ENCODE assay signal across 8 cellular contexts in genomic region chr10:73590881-73591577, GRCh38. TPM values are rescaled to one million over a fixed set of nuclear protein-coding genes. Genes with fewer than 3 reads are reported as not detected.
DNase-seq lines count a peak whose midpoint lies in the region; ATAC-seq and TF ChIP-seq lines count a peak whose summit lies in the region.

A gene with protein sequence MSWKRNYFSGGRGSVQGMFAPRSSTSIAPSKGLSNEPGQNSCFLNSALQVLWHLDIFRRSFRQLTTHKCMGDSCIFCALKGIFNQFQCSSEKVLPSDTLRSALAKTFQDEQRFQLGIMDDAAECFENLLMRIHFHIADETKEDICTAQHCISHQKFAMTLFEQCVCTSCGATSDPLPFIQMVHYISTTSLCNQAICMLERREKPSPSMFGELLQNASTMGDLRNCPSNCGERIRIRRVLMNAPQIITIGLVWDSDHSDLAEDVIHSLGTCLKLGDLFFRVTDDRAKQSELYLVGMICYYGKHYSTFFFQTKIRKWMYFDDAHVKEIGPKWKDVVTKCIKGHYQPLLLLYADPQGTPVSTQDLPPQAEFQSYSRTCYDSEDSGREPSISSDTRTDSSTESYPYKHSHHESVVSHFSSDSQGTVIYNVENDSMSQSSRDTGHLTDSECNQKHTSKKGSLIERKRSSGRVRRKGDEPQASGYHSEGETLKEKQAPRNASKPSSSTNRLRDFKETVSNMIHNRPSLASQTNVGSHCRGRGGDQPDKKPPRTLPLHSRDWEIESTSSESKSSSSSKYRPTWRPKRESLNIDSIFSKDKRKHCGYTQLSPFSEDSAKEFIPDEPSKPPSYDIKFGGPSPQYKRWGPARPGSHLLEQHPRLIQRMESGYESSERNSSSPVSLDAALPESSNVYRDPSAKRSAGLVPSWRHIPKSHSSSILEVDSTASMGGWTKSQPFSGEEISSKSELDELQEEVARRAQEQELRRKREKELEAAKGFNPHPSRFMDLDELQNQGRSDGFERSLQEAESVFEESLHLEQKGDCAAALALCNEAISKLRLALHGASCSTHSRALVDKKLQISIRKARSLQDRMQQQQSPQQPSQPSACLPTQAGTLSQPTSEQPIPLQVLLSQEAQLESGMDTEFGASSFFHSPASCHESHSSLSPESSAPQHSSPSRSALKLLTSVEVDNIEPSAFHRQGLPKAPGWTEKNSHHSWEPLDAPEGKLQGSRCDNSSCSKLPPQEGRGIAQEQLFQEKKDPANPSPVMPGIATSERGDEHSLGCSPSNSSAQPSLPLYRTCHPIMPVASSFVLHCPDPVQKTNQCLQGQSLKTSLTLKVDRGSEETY (N-terminal part only) (minus strand): TSS chr10:73591342. CDS start chr10:73575658, 15,684 bp downstream.

- peak within 1 kb of the TSS; percentile 67 for H3K4me3 Mint-ChIP-seq in GM23338
- peak within 1 kb of the TSS; percentile 29 to 81 (median 68) for H3K4me3 Mint-ChIP-seq in naive thymus-derived CD8-positive, alpha-beta T cell

- intact Hi-C loops in A673 (cut with micrococcal nuclease; ENCODE audit: unreplicated experiment), result no loop called here

- TF ChIP-seq CTCF in A673 (conservative IDR thresholded peaks at IDR 0.05; ENCODE audit: low read depth, low read length) (no peak), GM23338 (conservative IDR thresholded peaks at IDR 0.05; ENCODE audit: low read depth in 2 of 2) (no peak), VCaP (conservative IDR thresholded peaks at IDR 0.05) (no peak), fibroblast of the aortic adventitia (IDR thresholded peaks at IDR 0.05; ENCODE audit: insufficient read depth, low read length) (no peak)

- peak within 1 kb of the TSS; percentile 58 for H3K4me2 ChIP-seq in GM23338

- POLR2A ChIA-PET in A673 (lab: Charles Lee; ENCODE audit: low non-redundant PET), result no interaction called here
- POLR2A ChIA-PET in naive thymus-derived CD8-positive, alpha-beta T cell (lab: Charles Lee), result interaction anchor here (0.9 kb wide), 1 partner anchor 34 kb away, joined by 4 read pairs; no protein-coding TSS in a partner anchor

- H4K20me1 ChIP-seq in GM23338 (replicated peaks; ENCODE audit: insufficient read depth), result no peaks in the 10 kb centered on the region

- H3K4me3 ChIP-seq in A673 (ENCODE audit: low read depth, low read length, poor library complexity, severe bottlenecking), result no peak within 1 kb of the TSS
- H3K4me3 ChIP-seq in GM23338, result peak within 1 kb of the TSS; percentile 34
- no peak within 1 kb of the TSS for H3K4me3 ChIP-seq in fibroblast of the aortic adventitia (ENCODE audit: low read depth, low read length)

- no peak within 1 kb of the TSS for H2AFZ ChIP-seq in GM23338

- peaks cover 3% of the 10 kb centered on the region; the same call in 1 of the 3 replicates for H3K9me3 Mint-ChIP-seq in GM23338
- no peaks in the 10 kb centered on the region for H3K9me3 Mint-ChIP-seq in naive thymus-derived CD8-positive, alpha-beta T cell

- no peaks in the 10 kb centered on the region; the same call in 1 of the 2 replicates for H3F3A ChIP-seq in GM23338 (replicated peaks; ENCODE audit: low read depth)

- no peak within 1 kb of the TSS for H3K27ac ChIP-seq in A673 (ENCODE audit: low read depth, low read length, poor library complexity, severe bottlenecking)
- peak within 1 kb of the TSS; percentile 95 for H3K27ac ChIP-seq in GM23338 (ENCODE audit: low read depth)
- peak within 1 kb of the TSS; percentile 97 for H3K27ac ChIP-seq in VCaP

- H3K4me1 ChIP-seq in A673 (ENCODE audit: insufficient read depth, low read length, poor library complexity, severe bottlenecking), result peaks cover 25% of the 10 kb centered on the region
- H3K4me1 ChIP-seq in GM23338 (ENCODE audit: insufficient read depth), result peaks cover 32% of the 10 kb centered on the region

- H3K36me3 Mint-ChIP-seq in GM23338 (ENCODE audit: low read depth), result peaks cover 3% of the 10 kb centered on the region; the same call in 2 of the 3 replicates
- no peaks in the 10 kb centered on the region for H3K36me3 Mint-ChIP-seq in naive thymus-derived CD8-positive, alpha-beta T cell

- H3K36me3 ChIP-seq in A673 (ENCODE audit: insufficient read depth, low read length, poor library complexity, severe bottlenecking) (no peaks in the 10 kb centered on the region), GM23338 (ENCODE audit: insufficient read depth) (no peaks in the 10 kb centered on the region)

- CTCF ChIA-PET in A673 (lab: Charles Lee), result no interaction called here

- peaks cover 23% of the 10 kb centered on the region for H3K79me2 ChIP-seq in GM23338 (replicated peaks; ENCODE audit: insufficient read depth)

- no peak for DNase-seq in A673 (ENCODE audit: low spot score)
- DNase-seq in GM23338 (ENCODE audit: low spot score), result peak; percentile 83
- DNase-seq in fibroblast of the aortic adventitia (ENCODE audit: low read depth), result peak; percentile 43
- peak in 3 of 10 donors; percentile 25 to 42 (median 36) for DNase-seq in naive thymus-derived CD8-positive, alpha-beta T cell

- H3K4me1 Mint-ChIP-seq in GM23338, result peaks cover 42% of the 10 kb centered on the region
- H3K4me1 Mint-ChIP-seq in naive thymus-derived CD8-positive, alpha-beta T cell, result peaks cover 8 to 22% (median 15%) of the 10 kb centered on the region in 4 donors

- H3K27me3 ChIP-seq in A673 (replicated peaks; ENCODE audit: insufficient read depth, low read depth, low read length, poor library complexity), result no peaks in the 10 kb centered on the region
- H3K27me3 ChIP-seq in GM23338 (ENCODE audit: insufficient read depth), result no peaks in the 10 kb centered on the region

- peak within 1 kb of the TSS; percentile 97 for H3K27ac Mint-ChIP-seq in GM23338
- H3K27ac Mint-ChIP-seq in naive thymus-derived CD8-positive, alpha-beta T cell, result peak within 1 kb of the TSS in 9 of 10 donors; percentile 47 to 91 (median 75)

- no peaks in the 10 kb centered on the region for H3K27me3 Mint-ChIP-seq in GM23338 (ENCODE audit: insufficient read depth, low read depth, poor library complexity)
- no peaks in the 10 kb centered on the region for H3K27me3 Mint-ChIP-seq in naive thymus-derived CD8-positive, alpha-beta T cell

- H3K9me2 ChIP-seq in GM23338 (ENCODE audit: insufficient read depth), result no peaks in the 10 kb centered on the region

- no TSS peak for BruUV-seq in A673 (replicated peaks; lab: Mats Ljungman, UMichigan)

- ATAC-seq in GM23338, result peak; percentile 90
- ATAC-seq in naive thymus-derived CD8-positive, alpha-beta T cell, result peak; percentile 70 to 87
- ATAC-seq in HG03280 (IDR thresholded peaks at IDR 0.05; ENCODE audit: unreplicated experiment), result no peak
- no peak for ATAC-seq in HG03095 (IDR thresholded peaks at IDR 0.05; ENCODE audit: unreplicated experiment)
- no peak for ATAC-seq in GM18517 (IDR thresholded peaks at IDR 0.05; ENCODE audit: unreplicated experiment)

- H3K9me3 ChIP-seq in A673 (ENCODE audit: low read depth, low read length, poor library complexity, severe bottlenecking), result no peaks in the 10 kb centered on the region

TF ChIP-seq in GM23338, 12 proteins besides CTCF, POLR2A, EP300 and RAD21:
- TF ChIP-seq POLR2AphosphoS5 (IDR thresholded peaks at IDR 0.05; ENCODE audit: low read depth) (0 out of 2 replicates have a peak, but pooled peaks have one; percentile 26), ZNF331 (CRISPR knock-in tag; IDR thresholded peaks at IDR 0.05; ENCODE audit: low read depth) (no peak), NANOG (IDR thresholded peaks at IDR 0.05; ENCODE audit: borderline replicate concordance) (0 out of 2 replicates have a peak, but pooled peaks have one; percentile 16)

RNA-seq across cellular contexts. Expression of the gene that starts here (rescaled TPM):
- total RNA-seq in A673 (2021), result 35.4 and 35.9 TPM in 2 replicates
- 27.4 and 29.2 TPM in 2 replicates for total RNA-seq in GM23338 (2014; rRNA removed; shearing (Covaris generic))
- polyA plus RNA-seq in GM23338 (2016; fragmentation: Nextera tagmentation; extraction: Ambion mirVana), result 12.8 and 15.1 TPM in 2 replicates
- 10.4 and 14.8 TPM in 2 replicates for total RNA-seq in fibroblast of the aortic adventitia (ENCODE audit: low replicate concordance)
- total RNA-seq in naive thymus-derived CD8-positive, alpha-beta T cell, result 1 to 10 TPM; 5.4 to 7.3 TPM
- polyA plus RNA-seq in naive thymus-derived CD8-positive, alpha-beta T cell, result 1 to 10 TPM in 1 of 3 donors, under 1 TPM in 2; 0.71 to 1.7 (median 0.99) TPM

Comparison
In these comparisons a context has a peak if more than half of its experiments do, and no peak if none do; other contexts are left out.
1. ATAC-seq: peak in GM23338 (single experiment) and naive thymus-derived CD8-positive, alpha-beta T cell (2 of 2); none in HG03280 (single experiment), HG03095 (single experiment) and GM18517 (single experiment).